Comparison of ENCODE assay signal across 26 cellular contexts in genomic region chr11:72173291-72173690, GRCh38. TPM values are rescaled to one million over a fixed set of nuclear protein-coding genes. Genes with fewer than 3 reads are reported as not detected.
DNase-seq lines count a peak whose midpoint lies in the region; ATAC-seq, FAIRE-seq and TF ChIP-seq lines count a peak whose summit lies in the region.
"Had no signal": no experiment of that assay in that cellular context is flagged by ENCODE, and none has a peak within 500 bp of the region (broad histone marks: within the 10 kb centered on the region; RNA-seq: fewer than 3 reads in every experiment).

No MANE protein-coding gene starts in this region.

- peak overlapping the region; percentile 83 for H3K27ac ChIP-seq in RWPE1
- no peak overlapping the region for H3K27ac ChIP-seq in CD8-positive, alpha-beta T cell (ENCODE audit: low read depth, low read length)
- H3K27ac ChIP-seq in stomach, result no peak overlapping the region
- H3K27ac ChIP-seq: 22Rv1; BLaER1 treated with 17β-estradiol and CSF1 and Interleukin-3, amounts not matched to agents 10 nM and 100 nM had no signal

- no peaks in the 10 kb centered on the region for H3K9me3 Mint-ChIP-seq in Caco-2 (ENCODE audit: unreplicated experiment)
- H3K9me3 Mint-ChIP-seq in HFFc6, result no peaks in the 10 kb centered on the region
- no peaks in the 10 kb centered on the region for H3K9me3 Mint-ChIP-seq in CD8-positive, alpha-beta T cell
- H3K9me3 Mint-ChIP-seq: CD4-positive, alpha-beta T cell; GM23338; H9 had no signal

- POLR2A ChIA-PET in Caco-2 (lab: Charles Lee), result no interaction called here
- POLR2A ChIA-PET in RWPE1 (lab: Yijun Ruan, JAX; ENCODE audit: low non-redundant PET), result interaction anchor here (0.7 kb wide), 1 partner anchor 99 kb away, joined by 3 read pairs; no protein-coding TSS in a partner anchor
- POLR2A ChIA-PET in CD8-positive, alpha-beta T cell (lab: Charles Lee), result no interaction called here

- H3K4me3 Mint-ChIP-seq in Caco-2 (ENCODE audit: unreplicated experiment), result no peak overlapping the region
- no peak overlapping the region for H3K4me3 Mint-ChIP-seq in HFFc6
- H3K4me3 Mint-ChIP-seq in CD8-positive, alpha-beta T cell, result no peak overlapping the region
- H3K4me3 Mint-ChIP-seq: CD14-positive monocyte; CD4-positive, alpha-beta T cell; GM23338; H9 had no signal

- no peak for TF ChIP-seq CTCF in Caco-2 (IDR thresholded peaks at IDR 0.05; ENCODE audit: insufficient read depth in 1 of 2, low read depth in 1 of 2, low read length in 1 of 2, severe bottlenecking in 1 of 2, unreplicated experiment in 1 of 2)
- no peak for TF ChIP-seq CTCF in HFFc6 (IDR thresholded peaks at IDR 0.05)
- TF ChIP-seq CTCF in RWPE1 (conservative IDR thresholded peaks at IDR 0.05; ENCODE audit: low read depth), result no peak
- no peak for TF ChIP-seq CTCF in CD8-positive, alpha-beta T cell (IDR thresholded peaks at IDR 0.05)
- TF ChIP-seq CTCF in stomach (IDR thresholded peaks at IDR 0.05), result no peak

- TF ChIP-seq POLR2A in stomach (IDR thresholded peaks at IDR 0.05), result no peak

- H3K36me3 Mint-ChIP-seq in Caco-2 (ENCODE audit: insufficient read depth, unreplicated experiment) (peaks cover 2% of the 10 kb centered on the region), HFFc6 (ENCODE audit: low read depth) (no peaks in the 10 kb centered on the region)
- no peaks in the 10 kb centered on the region for H3K36me3 Mint-ChIP-seq in CD8-positive, alpha-beta T cell
- H3K36me3 Mint-ChIP-seq: CD14-positive monocyte had no signal

- BruUV-seq in Caco-2 (replicated peaks; lab: Mats Ljungman, UMichigan), result no TSS peak

- CTCF ChIA-PET in Caco-2 (lab: Charles Lee) (interaction anchor here (0.6 kb wide), 1 partner anchor 258 kb away, joined by 3 read pairs; no protein-coding TSS in a partner anchor), RWPE1 (lab: Yijun Ruan, JAX) (interaction anchor here (0.6 kb wide), 1 partner anchor 148 kb away, joined by 4 read pairs; no protein-coding TSS in a partner anchor)
- CTCF ChIA-PET in CD8-positive, alpha-beta T cell (lab: Charles Lee), result interaction anchor here (1.3 kb wide), 1 partner anchor 10 kb away, joined by 4 read pairs; no protein-coding TSS in a partner anchor

- no peak overlapping the region for H3K4me3 ChIP-seq in Caco-2 (ENCODE audit: low read depth, low read length)
- no peak overlapping the region for H3K4me3 ChIP-seq in CD8-positive, alpha-beta T cell (ENCODE audit: low read depth, low read length)
- no peak overlapping the region for H3K4me3 ChIP-seq in stomach
- H3K4me3 ChIP-seq: BLaER1 treated with 17β-estradiol and CSF1 and Interleukin-3, amounts not matched to agents 10 nM and 100 nM; GM23338 had no signal

- ATAC-seq in CD8-positive, alpha-beta T cell, result no peak
- ATAC-seq: GM23338, HCT116 had no signal

- H3K27me3 ChIP-seq in Caco-2 (replicated peaks; ENCODE audit: control insufficient read depth, insufficient read depth, low read length) (no peaks in the 10 kb centered on the region), stomach (peaks cover 0 to 4% (median 0%) of the 10 kb centered on the region in 3 donors)
- H3K27me3 ChIP-seq in CD8-positive, alpha-beta T cell (ENCODE audit: insufficient read depth, low read length), result no peaks in the 10 kb centered on the region
- H3K27me3 ChIP-seq: BE2C; BLaER1 treated with 17β-estradiol and CSF1 and Interleukin-3, amounts not matched to agents 10 nM and 100 nM had no signal

- H3K27me3 Mint-ChIP-seq in Caco-2 (ENCODE audit: insufficient read depth, unreplicated experiment) (no peaks in the 10 kb centered on the region), HFFc6 (ENCODE audit: insufficient read depth) (no peaks in the 10 kb centered on the region; the same call in 1 of the 2 replicates)
- H3K27me3 Mint-ChIP-seq in CD8-positive, alpha-beta T cell (ENCODE audit: low read depth), result peaks cover 8% of the 10 kb centered on the region

- no peak for TF ChIP-seq EP300 in stomach (IDR thresholded peaks at IDR 0.05)

- DNase-seq in Caco-2 (no peak), HFFc6 (peak; percentile 15), RWPE1 (ENCODE audit: low spot score) (no peak), hepatic stellate cell (ENCODE audit: low spot score) (peak; percentile 52), HTR-8/SVneo (ENCODE audit: insufficient read length, low spot score) (no peak), Ammon's horn (ENCODE audit: low spot score) (no peak), stomach (no peak)
- DNase-seq in CD8-positive, alpha-beta T cell, result no peak
- DNase-seq: BE2C; CD4-positive, alpha-beta T cell; COR-L47; DMS153; DND-41; GF-D8; H9 had no signal

- H3K27ac Mint-ChIP-seq in Caco-2 (ENCODE audit: unreplicated experiment) (peak overlapping the region; percentile 3), HFFc6 (peak overlapping the region; percentile 29; the same call in 1 of the 2 replicates)
- H3K27ac Mint-ChIP-seq in CD8-positive, alpha-beta T cell, result no peak overlapping the region
- H3K27ac Mint-ChIP-seq: CD14-positive monocyte; CD4-positive, alpha-beta T cell; GM23338; H9 had no signal

- H3K4me1 ChIP-seq in Caco-2, result peaks cover 60% of the 10 kb centered on the region
- H3K4me1 ChIP-seq in CD8-positive, alpha-beta T cell (ENCODE audit: insufficient read depth, low read length), result no peaks in the 10 kb centered on the region
- H3K4me1 ChIP-seq in stomach, result no peaks in the 10 kb centered on the region
- H3K4me1 ChIP-seq: BE2C had no signal

- intact Hi-C loops in Caco-2 (cut with micrococcal nuclease; ENCODE audit: unreplicated experiment), result no loop called here
- intact Hi-C loops in CD8-positive, alpha-beta T cell (cut with DNase I, micrococcal nuclease), result no loop called here
- intact Hi-C loops in stomach (cut with DNase I; ENCODE audit: low total_unique reads), result no loop called here

- H3K9me3 ChIP-seq in Caco-2 (no peaks in the 10 kb centered on the region), stomach (no peaks in the 10 kb centered on the region)
- no peaks in the 10 kb centered on the region for H3K9me3 ChIP-seq in CD8-positive, alpha-beta T cell (ENCODE audit: low read length)
- H3K9me3 ChIP-seq: BE2C; BLaER1 treated with 17β-estradiol and CSF1 and Interleukin-3, amounts not matched to agents 10 nM and 100 nM had no signal

- WGBS in stomach, 5 donors, result 64 to 95% (median 86%) methylated on average over 3 of the region's 3 CpGs

- H3K36me3 ChIP-seq in Caco-2 (ENCODE audit: control insufficient read depth, insufficient read depth, low read length), result 0 out of 2 replicates have a peak, but pooled peaks cover 1% of the 10 kb centered on the region
- no peaks in the 10 kb centered on the region for H3K36me3 ChIP-seq in CD8-positive, alpha-beta T cell (ENCODE audit: insufficient read depth, low read length)
- no peaks in the 10 kb centered on the region for H3K36me3 ChIP-seq in stomach
- H3K36me3 ChIP-seq: BE2C; BLaER1 treated with 17β-estradiol and CSF1 and Interleukin-3, amounts not matched to agents 10 nM and 100 nM had no signal

- no peak for FAIRE-seq in HTR-8/SVneo (lab: Jason Lieb, UNC)
- FAIRE-seq: A204.1, GM12891, GM18507 had no signal

- peaks cover 38% of the 10 kb centered on the region for H3K4me1 Mint-ChIP-seq in Caco-2 (ENCODE audit: low read depth, unreplicated experiment)
- peaks cover 13% of the 10 kb centered on the region for H3K4me1 Mint-ChIP-seq in HFFc6 (ENCODE audit: low read depth)
- H3K4me1 Mint-ChIP-seq in CD8-positive, alpha-beta T cell (ENCODE audit: low read depth), result no peaks in the 10 kb centered on the region
- H3K4me1 Mint-ChIP-seq: GM23338, H9 had no signal

RNA-seq across cellular contexts. Expression of gene FOLR1, which starts 18.6 kb away (rescaled TPM):
- total RNA-seq in Caco-2 (2022), result 65.9 and 93.4 TPM in 2 replicates
- under 1 TPM in 4 of 6 experiments, not detected in 2; 0.20 to 0.48 (median 0.38) TPM for total RNA-seq in HFFc6 (2021; fragmentation: NEBNext Ultra II Directional; extraction: Animal tissue kit (Norgen Biotek cat#: 25700))
- not detected for total RNA-seq in CD8-positive, alpha-beta T cell
- total RNA-seq in stomach, result 10 to 100 TPM in 1 of 5 donors, under 1 TPM in 1, not detected in 3; 0.55 to 22.6 TPM
- 10 to 100 TPM in 1 of 3 donors, 1 to 10 TPM in 2; 4.1 to 20.9 (median 6.1) TPM for polyA plus RNA-seq in stomach
- total RNA-seq: CD4-positive, alpha-beta T cell; GM23338 had no signal
- polyA plus RNA-seq: CD14-positive monocyte had no signal

RNA-seq across cellular contexts. Expression of gene FOLR3, which starts 37.8 kb away (rescaled TPM):
- total RNA-seq in Caco-2 (2022), result not detected in 2 replicates
- total RNA-seq in HFFc6 (2021; fragmentation: NEBNext Ultra II Directional; extraction: Animal tissue kit (Norgen Biotek cat#: 25700)), result 10 to 100 TPM in 4 of 6 experiments, 1 to 10 TPM in 2; 9.1 to 13.7 (median 10.9) TPM
- not detected for total RNA-seq in CD8-positive, alpha-beta T cell
- total RNA-seq in stomach, result 10 to 100 TPM in 1 of 5 donors, not detected in 4; 36.8 TPM
- polyA plus RNA-seq in stomach, result under 1 TPM in 2 of 3 donors, not detected in 1; 0.15 to 0.62 TPM
- total RNA-seq: G401, GM23338, H4, H9 had no signal
- polyA plus RNA-seq: GM23338 had no signal

RNA-seq across cellular contexts. Expression of gene FOLR2, which starts 43.3 kb away (rescaled TPM):
- not detected in 2 replicates for total RNA-seq in Caco-2 (2022)
- not detected for total RNA-seq in HFFc6 (2021; fragmentation: NEBNext Ultra II Directional; extraction: Animal tissue kit (Norgen Biotek cat#: 25700))
- not detected for total RNA-seq in CD8-positive, alpha-beta T cell
- 10 to 100 TPM in 2 of 5 donors, 1 to 10 TPM in 3; 1.8 to 28.6 (median 9.6) TPM for total RNA-seq in stomach
- 10 to 100 TPM in 1 of 3 donors, 1 to 10 TPM in 2; 3.2 to 14.8 (median 9.0) TPM for polyA plus RNA-seq in stomach
- total RNA-seq: CD4-positive, alpha-beta T cell; G401; GM23338; H4; H9 had no signal
- polyA plus RNA-seq: AG04450, GM23338 had no signal

RNA-seq across cellular contexts. Expression of gene INPPL1, which starts 51.3 kb away (rescaled TPM):
- 393 and 396 TPM in 2 replicates for total RNA-seq in Caco-2 (2022)
- 100 to 1,000 TPM; 181 to 228 (median 212) TPM for total RNA-seq in HFFc6 (2021; fragmentation: NEBNext Ultra II Directional; extraction: Animal tissue kit (Norgen Biotek cat#: 25700))
- 100 to 1,000 TPM; 113 to 119 TPM for total RNA-seq in CD8-positive, alpha-beta T cell
- 100 to 1,000 TPM in 4 of 5 donors, 10 to 100 TPM in 1; 40.2 to 226 (median 153) TPM for total RNA-seq in stomach
- 10 to 100 TPM; 20.9 to 63.1 (median 51.2) TPM for polyA plus RNA-seq in stomach

Comparison
In these comparisons a context has a peak if more than half of its experiments do, and no peak if none do; other contexts are left out.
1. DNase-seq: peak in HFFc6 (single experiment) and hepatic stellate cell (single experiment); none in Caco-2 (0 of 2), RWPE1 (single experiment), CD8-positive, alpha-beta T cell (0 of 7), HTR-8/SVneo (single experiment), Ammon's horn (single experiment) and stomach (single experiment).